Comparison of ENCODE assay signal across 8 cellular contexts in genomic region chr11:123302751-123303195, GRCh38.
DNase-seq lines count a peak whose midpoint lies in the region; ATAC-seq and TF ChIP-seq lines count a peak whose summit lies in the region.

No MANE protein-coding gene starts in this region.

- H3K9me3 Mint-ChIP-seq in activated CD4-positive, alpha-beta T cell treated with anti-CD3 and anti-CD28 coated beads, Interleukin-2, amount 10 ng/mL, durations not matched to agents 7 days and 5 days, result no peaks in the 10 kb centered on the region
- no peaks in the 10 kb centered on the region for H3K9me3 Mint-ChIP-seq in memory B cell

- no peak for TF ChIP-seq CTCF in GM12865 (IDR thresholded peaks at IDR 0.05; ENCODE audit: insufficient read depth, low read depth, low read length, missing control alignments)

- CTCF ChIA-PET in activated CD4-positive, alpha-beta T cell treated with anti-CD3 and anti-CD28 coated beads, Interleukin-2, amount 10 ng/mL, durations not matched to agents 7 days and 5 days (lab: Charles Lee), result interaction anchor here (0.5 to 1.8 kb wide), 4 partner anchors 10 to 175 kb away, joined by 3 to 5 read pairs (median 4); no protein-coding TSS in a partner anchor

- peak overlapping the region; percentile 66 for H3K4me3 ChIP-seq in GM12865 (ENCODE audit: low read depth, low read length)

- peak overlapping the region; percentile 35 for H3K4me3 Mint-ChIP-seq in activated CD4-positive, alpha-beta T cell treated with anti-CD3 and anti-CD28 coated beads, Interleukin-2, amount 10 ng/mL, durations not matched to agents 7 days and 5 days
- H3K4me3 Mint-ChIP-seq in memory B cell, result peak overlapping the region; percentile 67

- ATAC-seq in HG02759 (IDR thresholded peaks at IDR 0.05; ENCODE audit: unreplicated experiment), result peak; percentile 65
- peak; percentile 25 for ATAC-seq in memory B cell (ENCODE audit: low read depth)
- no peak for ATAC-seq in GM18502 (IDR thresholded peaks at IDR 0.05; ENCODE audit: poor library complexity, unreplicated experiment)

- peaks cover 51% of the 10 kb centered on the region for H3K4me1 Mint-ChIP-seq in activated CD4-positive, alpha-beta T cell treated with anti-CD3 and anti-CD28 coated beads, Interleukin-2, amount 10 ng/mL, durations not matched to agents 7 days and 5 days
- peaks cover 20% of the 10 kb centered on the region for H3K4me1 Mint-ChIP-seq in memory B cell

- peak overlapping the region; percentile 44 for H3K27ac Mint-ChIP-seq in activated CD4-positive, alpha-beta T cell treated with anti-CD3 and anti-CD28 coated beads, Interleukin-2, amount 10 ng/mL, durations not matched to agents 7 days and 5 days
- no peak overlapping the region for H3K27ac Mint-ChIP-seq in memory B cell

- POLR2A ChIA-PET in activated CD4-positive, alpha-beta T cell treated with anti-CD3 and anti-CD28 coated beads, Interleukin-2, amount 10 ng/mL, durations not matched to agents 7 days and 5 days (lab: Charles Lee), result no interaction called here

- H3K27me3 Mint-ChIP-seq in activated CD4-positive, alpha-beta T cell treated with anti-CD3 and anti-CD28 coated beads, Interleukin-2, amount 10 ng/mL, durations not matched to agents 7 days and 5 days, result no peaks in the 10 kb centered on the region
- peaks cover 3% of the 10 kb centered on the region for H3K27me3 Mint-ChIP-seq in memory B cell

- DNase-seq in GM12865 (ENCODE audit: low read depth) (peak; percentile 82), memory B cell (ENCODE audit: low spot score in 2 of 2) (no peak), NCI-H1092 treated with DMSO at 0.1 percent for 48 hours (lab: John Stamatoyannopoulos, UW) (no peak), foreskin melanocyte (no peak), NCI-H2227 (lab: John Stamatoyannopoulos, UW; ENCODE audit: unreplicated experiment) (no peak)
- DNase-seq in activated CD4-positive, alpha-beta T cell treated with anti-CD3 and anti-CD28 coated beads, Interleukin-2, amount 10 ng/mL, durations not matched to agents 7 days and 5 days, result no peak

- no peaks in the 10 kb centered on the region for H3K36me3 Mint-ChIP-seq in activated CD4-positive, alpha-beta T cell treated with anti-CD3 and anti-CD28 coated beads, Interleukin-2, amount 10 ng/mL, durations not matched to agents 7 days and 5 days (ENCODE audit: low read depth)
- H3K36me3 Mint-ChIP-seq in memory B cell, result no peaks in the 10 kb centered on the region
